In genomic region chr5:91469517-91470165, GRCh38 we compare ENCODE assay signal across 10 cellular contexts.
DNase-seq lines count a peak whose midpoint lies in the region; ATAC-seq and TF ChIP-seq lines count a peak whose summit lies in the region.
"Had no signal": no experiment of that assay in that cellular context is flagged by ENCODE, and none has a peak within 500 bp of the region (broad histone marks: within the 10 kb centered on the region; RNA-seq: fewer than 3 reads in every experiment).

No MANE protein-coding gene starts in this region.

- ATAC-seq in heart left ventricle (peak in 3 of 4 donors; percentile 65 to 81 (median 71)), sciatic nerve (peak; percentile 81), GM19023 (IDR thresholded peaks at IDR 0.05; ENCODE audit: unreplicated experiment) (no peak)

- no peak for TF ChIP-seq POLR2A in heart left ventricle (IDR thresholded peaks at IDR 0.05)

- H3K9me3 ChIP-seq in heart left ventricle, result peaks cover 0 to 4% (median 0%) of the 10 kb centered on the region in 12 donors

- 62 to 69% (median 67%) methylated on average over 10 of the region's 10 CpGs for WGBS in heart left ventricle, 4 donors

- DNase-seq in GDM1 (lab: John Stamatoyannopoulos, UW), result peak; percentile 59
- peak; percentile 91 for DNase-seq in SIG-M5 treated with dmso at 0.1 percent for 504 hours (lab: John Stamatoyannopoulos, UW; ENCODE audit: unreplicated experiment)
- no peak for DNase-seq in heart left ventricle
- DNase-seq in sciatic nerve (ENCODE audit: low spot score), result no peak
- DNase-seq in activated CD8-positive, alpha-beta memory T cell treated with anti-CD3 and anti-CD28 coated beads, Interleukin-2, amount 50 U/mL, for 48 hours, result no peak
- no peak for DNase-seq in stimulated activated naive CD4-positive, alpha-beta T cell (lab: John Stamatoyannopoulos, UW)
- DNase-seq in NCI-H748 (lab: John Stamatoyannopoulos, UW; ENCODE audit: unreplicated experiment), result no peak
- DNase-seq: DMS153, NCI-H2107 had no signal

- peak overlapping the region in 1 of 12 donors; percentile 19 for H3K4me3 ChIP-seq in heart left ventricle

- no peak for TF ChIP-seq CTCF in heart left ventricle (IDR thresholded peaks at IDR 0.05)

- peak overlapping the region in 2 of 12 donors; percentile 28 to 84 for H3K27ac ChIP-seq in heart left ventricle

- no peaks in the 10 kb centered on the region for H3K27me3 ChIP-seq in heart left ventricle

- H3K36me3 ChIP-seq in heart left ventricle, result no peaks in the 10 kb centered on the region

- peaks cover 0 to 22% (median 0%) of the 10 kb centered on the region in 12 donors for H3K4me1 ChIP-seq in heart left ventricle

- intact Hi-C loops in heart left ventricle (cut with DNase I) (no loop called here), sciatic nerve (cut with DNase I) (no loop called here)

Comparison
In these comparisons a context has a peak if more than half of its experiments do, and no peak if none do; other contexts are left out.
1. DNase-seq: peak in GDM1 (single experiment) and SIG-M5 treated with dmso at 0.1 percent for 504 hours (single experiment); none in heart left ventricle (0 of 5), sciatic nerve (single experiment), activated CD8-positive, alpha-beta memory T cell treated with anti-CD3 and anti-CD28 coated beads, Interleukin-2, amount 50 U/mL, for 48 hours (single experiment), stimulated activated naive CD4-positive, alpha-beta T cell (0 of 6) and NCI-H748 (single experiment).